Comparison of ENCODE assay signal across 16 cellular contexts in the genomic region with DNA sequence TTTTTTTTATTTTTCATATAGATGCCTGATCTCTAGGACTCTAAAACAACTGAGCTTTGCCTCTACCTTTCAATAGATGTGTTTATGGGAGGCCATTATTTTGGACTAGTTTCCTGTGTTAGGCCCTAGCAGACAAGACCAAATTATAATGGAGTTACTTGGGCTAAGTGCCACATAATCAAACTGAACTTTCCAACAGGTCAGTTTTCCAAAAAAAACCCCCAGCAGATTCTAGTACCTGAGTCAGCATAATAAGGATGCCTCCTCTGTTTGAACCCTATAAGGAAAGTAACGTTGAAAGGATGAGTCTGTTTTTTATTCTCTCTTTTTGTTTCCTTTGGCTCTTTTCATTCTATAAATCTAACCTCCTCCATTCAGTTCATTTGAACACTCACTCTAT.
DNase-seq lines count a peak whose midpoint lies in the region; ATAC-seq, FAIRE-seq and TF ChIP-seq lines count a peak whose summit lies in the region.
"Had no signal": no experiment of that assay in that cellular context is flagged by ENCODE, and none has a peak within 500 bp of the region (broad histone marks: within the 10 kb centered on the region; RNA-seq: fewer than 3 reads in every experiment).

No MANE protein-coding gene starts in this region.

- peaks cover 15% of the 10 kb centered on the region for H3F3A ChIP-seq in SK-N-SH (replicated peaks; ENCODE audit: insufficient read depth)

- H3K36me3 ChIP-seq in SK-N-SH (replicated peaks in 1 of 2; ENCODE audit: control insufficient read depth in 1 of 2, insufficient read depth in 2 of 2, low read length in 1 of 2) (no peaks in the 10 kb centered on the region), skeletal muscle satellite cell (ENCODE audit: insufficient read depth, low read length) (no peaks in the 10 kb centered on the region), kidney (ENCODE audit: control insufficient read depth in 1 of 2, insufficient read depth in 2 of 2, low read length in 2 of 2) (no peaks in the 10 kb centered on the region), adrenal gland (replicated peaks in 1 of 2) (no peaks in the 10 kb centered on the region)
- H3K36me3 ChIP-seq: left ventricle myocardium inferior, transverse colon had no signal

- H3K27me3 Mint-ChIP-seq in activated CD8-positive, alpha-beta memory T cell treated with anti-CD3 and anti-CD28 coated beads, Interleukin-2, amount 10 ng/mL, durations not matched to agents 7 days and 5 days = no peaks in the 10 kb centered on the region
- H3K27me3 Mint-ChIP-seq in chondrocyte (ENCODE audit: low read depth) = no peaks in the 10 kb centered on the region
- H3K27me3 Mint-ChIP-seq: effector memory CD8-positive, alpha-beta T cell had no signal

- H3K4me1 Mint-ChIP-seq in activated CD8-positive, alpha-beta memory T cell treated with anti-CD3 and anti-CD28 coated beads, Interleukin-2, amount 10 ng/mL, durations not matched to agents 7 days and 5 days = peaks cover 57% of the 10 kb centered on the region
- peaks cover 12% of the 10 kb centered on the region for H3K4me1 Mint-ChIP-seq in chondrocyte (ENCODE audit: low read depth)

- H3K9ac ChIP-seq in SK-N-SH = peak overlapping the region; percentile 23; the same call in 1 of the 2 replicates
- H3K9ac ChIP-seq in skeletal muscle satellite cell (ENCODE audit: low read depth, low read length) = peak overlapping the region; percentile 13
- no peak overlapping the region for H3K9ac ChIP-seq in kidney (ENCODE audit: low read length in 2 of 2)
- H3K9ac ChIP-seq: parathyroid adenoma had no signal

- no peak for DNase-seq in activated CD8-positive, alpha-beta memory T cell treated with anti-CD3 and anti-CD28 coated beads, Interleukin-2, amount 10 ng/mL, durations not matched to agents 7 days and 5 days
- no peak for DNase-seq in activated CD8-positive, alpha-beta memory T cell treated with anti-CD3 and anti-CD28 coated beads, Interleukin-2, amount 50 U/mL, for 4 hours
- DNase-seq in SK-N-SH (no peak), chondrocyte (ENCODE audit: low spot score) (no peak), kidney (no peak), adrenal gland (no peak), NCI-H187 (lab: John Stamatoyannopoulos, UW) (no peak)
- DNase-seq: caudate nucleus; effector memory CD8-positive, alpha-beta T cell; left ventricle myocardium inferior; NCI-H1092 treated with DMSO at 0.1 percent for 48 hours; transverse colon had no signal

- 5% methylated on average over 1 of the region's 1 CpG for WGBS in SK-N-SH (ENCODE audit: low lambda C conversion rate)
- WGBS in adrenal gland, 4 donors = 33 to 47% (median 40%) methylated on average over 1 of the region's 1 CpG

- H3K9me3 Mint-ChIP-seq in activated CD8-positive, alpha-beta memory T cell treated with anti-CD3 and anti-CD28 coated beads, Interleukin-2, amount 10 ng/mL, durations not matched to agents 7 days and 5 days (ENCODE audit: low read depth) = peaks cover 10% of the 10 kb centered on the region
- H3K9me3 Mint-ChIP-seq in chondrocyte (ENCODE audit: low read depth) = peaks cover 7% of the 10 kb centered on the region
- H3K9me3 Mint-ChIP-seq: effector memory CD8-positive, alpha-beta T cell had no signal

- ATAC-seq in activated CD8-positive, alpha-beta memory T cell treated with anti-CD3 and anti-CD28 coated beads, Interleukin-2, amount 10 ng/mL, durations not matched to agents 7 days and 5 days = no peak

- no peaks in the 10 kb centered on the region for H4K20me1 ChIP-seq in SK-N-SH (ENCODE audit: insufficient read depth)

- POLR2A ChIA-PET in SK-N-SH (lab: Yijun Ruan, JAX) = no interaction called here

- H3K4me3 ChIP-seq in SK-N-SH (ENCODE audit: low read depth in 2 of 2, low read length in 1 of 2) (no peak overlapping the region), skeletal muscle satellite cell (ENCODE audit: low read length) (no peak overlapping the region), kidney (ENCODE audit: low read length in 2 of 2) (no peak overlapping the region), adrenal gland (no peak overlapping the region)
- H3K4me3 ChIP-seq: left ventricle myocardium inferior, transverse colon had no signal

- H3K27ac ChIP-seq in SK-N-SH (ENCODE audit: low read depth in 2 of 2, low read length in 1 of 2) (peak overlapping the region; percentile 74 to 84; a peak in 3 of 4 replicates), kidney (ENCODE audit: low read depth in 2 of 2, low read length in 2 of 2) (no peak overlapping the region), adrenal gland (no peak overlapping the region)
- H3K27ac ChIP-seq: left ventricle myocardium inferior, parathyroid adenoma had no signal

- intact Hi-C loops in kidney (cut with DNase I) = no loop called here
- intact Hi-C loops in adrenal gland (cut with DNase I) = loop anchor here in 1 of 2 donors (10.0 kb wide), 1 partner anchor 179 kb away; no protein-coding TSS in a partner anchor

- H3K27me3 ChIP-seq in SK-N-SH (ENCODE audit: insufficient read depth) (no peaks in the 10 kb centered on the region), skeletal muscle satellite cell (ENCODE audit: control insufficient read depth, insufficient read depth, low read length) (no peaks in the 10 kb centered on the region), adrenal gland (no peaks in the 10 kb centered on the region)
- H3K27me3 ChIP-seq: transverse colon had no signal

- H3K9me2 ChIP-seq in SK-N-SH = no peaks in the 10 kb centered on the region

- peak overlapping the region; percentile 32; the same call in 1 of the 2 replicates for H3K4me2 ChIP-seq in SK-N-SH
- H3K4me2 ChIP-seq in skeletal muscle satellite cell (ENCODE audit: low read length) = peak overlapping the region; percentile 14

- no peak for FAIRE-seq in kidney (lab: Jason Lieb, UNC)
- FAIRE-seq: small intestine had no signal

- CTCF ChIA-PET in activated CD8-positive, alpha-beta memory T cell treated with anti-CD3 and anti-CD28 coated beads, Interleukin-2, amount 10 ng/mL, durations not matched to agents 7 days and 5 days (lab: Charles Lee) = interaction anchor here (0.7 to 5.0 kb wide), 12 partner anchors 13 to 557 kb away, joined by 3 to 49 read pairs (median 4); partner anchors contain the start of gene FAM3C
- CTCF ChIA-PET in SK-N-SH (lab: Yijun Ruan, JAX) = interaction anchor here (1.5 to 5.0 kb wide), 2 partner anchors 174 to 176 kb away, joined by 3 to 39 read pairs; no protein-coding TSS in a partner anchor

- H3K4me1 ChIP-seq in SK-N-SH (ENCODE audit: control insufficient read depth in 1 of 2, insufficient read depth in 2 of 2, low read depth in 1 of 2, low read length in 1 of 2) (peaks cover 8 to 18% of the 10 kb centered on the region in 2 experiments; a peak in 2 of 4 replicates), skeletal muscle satellite cell (ENCODE audit: control insufficient read depth, insufficient read depth, low read length) (peaks cover 35% of the 10 kb centered on the region), kidney (ENCODE audit: control insufficient read depth in 1 of 2, insufficient read depth in 1 of 2, low read depth in 1 of 2, low read length in 2 of 2) (no peaks in the 10 kb centered on the region), adrenal gland (replicated peaks in 1 of 2) (peaks cover 0 to 12% of the 10 kb centered on the region in 2 donors)
- H3K4me1 ChIP-seq: left ventricle myocardium inferior, parathyroid adenoma had no signal

- TF ChIP-seq POLR2A in adrenal gland (IDR thresholded peaks at IDR 0.05) = no peak

- H3K9me3 ChIP-seq in SK-N-SH = no peaks in the 10 kb centered on the region
- H3K9me3 ChIP-seq in skeletal muscle satellite cell (replicated peaks; ENCODE audit: low read length) = no peaks in the 10 kb centered on the region
- no peaks in the 10 kb centered on the region for H3K9me3 ChIP-seq in kidney (ENCODE audit: control insufficient read depth in 1 of 2, low read length in 2 of 2)
- H3K9me3 ChIP-seq in adrenal gland (replicated peaks in 1 of 3) = peaks cover 0 to 5% (median 0%) of the 10 kb centered on the region in 3 donors
- H3K9me3 ChIP-seq: transverse colon had no signal

- no peak for TF ChIP-seq RAD21 in SK-N-SH (IDR thresholded peaks at IDR 0.05; ENCODE audit: low read length)

- no peak for TF ChIP-seq EP300 in SK-N-SH (IDR thresholded peaks at IDR 0.05; ENCODE audit: borderline replicate concordance in 1 of 2, low read depth in 1 of 2, low read length in 1 of 2)

- peaks cover 43% of the 10 kb centered on the region for H3K36me3 Mint-ChIP-seq in activated CD8-positive, alpha-beta memory T cell treated with anti-CD3 and anti-CD28 coated beads, Interleukin-2, amount 10 ng/mL, durations not matched to agents 7 days and 5 days
- no peaks in the 10 kb centered on the region for H3K36me3 Mint-ChIP-seq in chondrocyte (ENCODE audit: low read depth)

- no peaks in the 10 kb centered on the region for H3K79me2 ChIP-seq in SK-N-SH (ENCODE audit: insufficient read depth)
- H3K79me2 ChIP-seq: parathyroid adenoma had no signal

- TF ChIP-seq CTCF in SK-N-SH (IDR thresholded peaks at IDR 0.05) = peak; percentile 50
- peak; percentile 28 for TF ChIP-seq CTCF in chondrocyte (IDR thresholded peaks at IDR 0.05)
- TF ChIP-seq CTCF in kidney (IDR thresholded peaks at IDR 0.05; ENCODE audit: borderline replicate concordance, extremely low read depth, insufficient read depth) = no peak
- no peak for TF ChIP-seq CTCF in adrenal gland (IDR thresholded peaks at IDR 0.05)

- no peak overlapping the region for H3K4me3 Mint-ChIP-seq in activated CD8-positive, alpha-beta memory T cell treated with anti-CD3 and anti-CD28 coated beads, Interleukin-2, amount 10 ng/mL, durations not matched to agents 7 days and 5 days
- no peak overlapping the region for H3K4me3 Mint-ChIP-seq in chondrocyte (ENCODE audit: unreplicated experiment)
- H3K4me3 Mint-ChIP-seq: activated naive CD4-positive, alpha-beta T cell treated with anti-CD3 and anti-CD28 coated beads for 36 hours had no signal

- H3K27ac Mint-ChIP-seq in activated CD8-positive, alpha-beta memory T cell treated with anti-CD3 and anti-CD28 coated beads, Interleukin-2, amount 10 ng/mL, durations not matched to agents 7 days and 5 days = peak overlapping the region; percentile 92
- peak overlapping the region; percentile 79 for H3K27ac Mint-ChIP-seq in chondrocyte (ENCODE audit: unreplicated experiment)

- no peak overlapping the region for H2AFZ ChIP-seq in SK-N-SH (ENCODE audit: low read depth)
- H2AFZ ChIP-seq: parathyroid adenoma had no signal

TF ChIP-seq in SK-N-SH, 30 proteins besides CTCF, POLR2A, EP300 and RAD21 (continues in another document):
- no peak for TF ChIP-seq GATA2 (CRISPR knock-in tag; IDR thresholded peaks at IDR 0.05)
- TF ChIP-seq GABPA (IDR thresholded peaks at IDR 0.05; ENCODE audit: low read depth) = no peak
- TF ChIP-seq POLR2AphosphoS5 (IDR thresholded peaks at IDR 0.05; ENCODE audit: low read depth, low read length) = no peak
- no peak for TF ChIP-seq TCF12 (IDR thresholded peaks at IDR 0.05)
- TF ChIP-seq, protein P1, sequence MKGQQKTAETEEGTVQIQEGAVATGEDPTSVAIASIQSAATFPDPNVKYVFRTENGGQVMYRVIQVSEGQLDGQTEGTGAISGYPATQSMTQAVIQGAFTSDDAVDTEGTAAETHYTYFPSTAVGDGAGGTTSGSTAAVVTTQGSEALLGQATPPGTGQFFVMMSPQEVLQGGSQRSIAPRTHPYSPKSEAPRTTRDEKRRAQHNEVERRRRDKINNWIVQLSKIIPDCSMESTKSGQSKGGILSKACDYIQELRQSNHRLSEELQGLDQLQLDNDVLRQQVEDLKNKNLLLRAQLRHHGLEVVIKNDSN (IDR thresholded peaks at IDR 0.05; ENCODE audit: borderline replicate concordance, low read depth) = no peak
- TF ChIP-seq NFIC (IDR thresholded peaks at IDR 0.05; ENCODE audit: borderline replicate concordance) = no peak

Comparison
In these comparisons a context has a peak if more than half of its experiments do, and no peak if none do; other contexts are left out.
1. H3K27ac ChIP-seq: peak in SK-N-SH (2 of 2); none in kidney (0 of 2) and adrenal gland (0 of 5).
2. H3K9ac ChIP-seq: peak in SK-N-SH (single experiment) and skeletal muscle satellite cell (single experiment); none in kidney (0 of 2).
3. CTCF ChIP-seq: peak in SK-N-SH (single experiment) and chondrocyte (single experiment); none in kidney (single experiment) and adrenal gland (0 of 6).